Comparison of ENCODE assay signal across 1 cellular context in genomic region chr12:124927325-124928094, GRCh38.
TF ChIP-seq lines count a peak whose summit lies in the region.

No MANE protein-coding gene starts in this region.

TF ChIP-seq in HepG2, 621 proteins besides CTCF, POLR2A, EP300 and RAD21 (continued from another document and continues in another):
- TF ChIP-seq TFDP2 (CRISPR knock-in tag; IDR thresholded peaks at IDR 0.05), result peak; percentile 46; the same call in 1 of the 2 replicates
- TF ChIP-seq ZBTB3 (CRISPR knock-in tag; IDR thresholded peaks at IDR 0.05; ENCODE audit: borderline replicate concordance, low read depth), result peak; percentile 60; the same call in 1 of the 2 replicates
- 0 out of 2 replicates have a peak, but pooled peaks have one; percentile 49 for TF ChIP-seq ZNF766 (CRISPR knock-in tag; IDR thresholded peaks at IDR 0.05; ENCODE audit: borderline replicate concordance)
- TF ChIP-seq FOXA3 (CRISPR knock-in tag; IDR thresholded peaks at IDR 0.05), result peak; percentile 37; the same call in 1 of the 2 replicates
- TF ChIP-seq POLR2AphosphoS2 (IDR thresholded peaks at IDR 0.05; ENCODE audit: low read depth, low read length), result no peak
- TF ChIP-seq RFX3 (CRISPR knock-in tag; IDR thresholded peaks at IDR 0.05), result no peak
- TF ChIP-seq TFAP4 (IDR thresholded peaks at IDR 0.05; ENCODE audit: borderline replicate concordance, low read depth), result no peak; the same call in 1 of the 2 replicates
- no peak for TF ChIP-seq THAP7 (CRISPR knock-in tag; IDR thresholded peaks at IDR 0.05)
- TF ChIP-seq CBFB (CRISPR knock-in tag; IDR thresholded peaks at IDR 0.05), result 0 out of 2 replicates have a peak, but pooled peaks have one; percentile 34
- peak; percentile 97; the same call in 1 of the 2 replicates for TF ChIP-seq MAF1 (CRISPR knock-in tag; IDR thresholded peaks at IDR 0.05; ENCODE audit: borderline replicate concordance)
- TF ChIP-seq ZNF670 (CRISPR knock-in tag; IDR thresholded peaks at IDR 0.05; ENCODE audit: borderline replicate concordance), result peak; percentile 36; the same call in 1 of the 2 replicates
- no peak for TF ChIP-seq ZSCAN25 (CRISPR knock-in tag; IDR thresholded peaks at IDR 0.05)
- TF ChIP-seq TRAFD1 (CRISPR knock-in tag; IDR thresholded peaks at IDR 0.05; ENCODE audit: borderline replicate concordance), result no peak
- TF ChIP-seq ZNF556 (CRISPR knock-in tag; IDR thresholded peaks at IDR 0.05; ENCODE audit: borderline replicate concordance), result peak; percentile 64; the same call in 1 of the 2 replicates
- TF ChIP-seq MTERF4 (CRISPR knock-in tag; IDR thresholded peaks at IDR 0.05), result peak; percentile 4; the same call in 1 of the 2 replicates
- TF ChIP-seq PREB (CRISPR knock-in tag; IDR thresholded peaks at IDR 0.05), result no peak
- peak; percentile 68; the same call in 1 of the 2 replicates for TF ChIP-seq ZNF142 (CRISPR knock-in tag; IDR thresholded peaks at IDR 0.05)
- TF ChIP-seq SKIL (CRISPR knock-in tag; IDR thresholded peaks at IDR 0.05; ENCODE audit: borderline replicate concordance), result no peak
- TF ChIP-seq PATZ1 (CRISPR knock-in tag; IDR thresholded peaks at IDR 0.05), result 0 out of 2 replicates have a peak, but pooled peaks have one; percentile 11
- peak; percentile 44; the same call in 1 of the 2 replicates for TF ChIP-seq GATAD1 (CRISPR knock-in tag; IDR thresholded peaks at IDR 0.05)
- TF ChIP-seq RCOR2 (CRISPR knock-in tag; IDR thresholded peaks at IDR 0.05), result peak; percentile 12; the same call in 1 of the 2 replicates
- no peak for TF ChIP-seq ZFP1 (CRISPR knock-in tag; IDR thresholded peaks at IDR 0.05)
- peak; percentile 21; the same call in 1 of the 2 replicates for TF ChIP-seq GATAD2A (CRISPR knock-in tag; IDR thresholded peaks at IDR 0.05)
- TF ChIP-seq BRD4 (CRISPR knock-in tag; IDR thresholded peaks at IDR 0.05), result 0 out of 2 replicates have a peak, but pooled peaks have one; percentile 44
- no peak; the same call in 1 of the 2 replicates for TF ChIP-seq ADNP (CRISPR knock-in tag; IDR thresholded peaks at IDR 0.05)
- TF ChIP-seq RNF219 (CRISPR knock-in tag; IDR thresholded peaks at IDR 0.05), result 0 out of 2 replicates have a peak, but pooled peaks have one; percentile 36
- 0 out of 2 replicates have a peak, but pooled peaks have one; percentile 36 for TF ChIP-seq ZNF512B (CRISPR knock-in tag; IDR thresholded peaks at IDR 0.05; ENCODE audit: borderline replicate concordance)
